In the genomic region with DNA sequence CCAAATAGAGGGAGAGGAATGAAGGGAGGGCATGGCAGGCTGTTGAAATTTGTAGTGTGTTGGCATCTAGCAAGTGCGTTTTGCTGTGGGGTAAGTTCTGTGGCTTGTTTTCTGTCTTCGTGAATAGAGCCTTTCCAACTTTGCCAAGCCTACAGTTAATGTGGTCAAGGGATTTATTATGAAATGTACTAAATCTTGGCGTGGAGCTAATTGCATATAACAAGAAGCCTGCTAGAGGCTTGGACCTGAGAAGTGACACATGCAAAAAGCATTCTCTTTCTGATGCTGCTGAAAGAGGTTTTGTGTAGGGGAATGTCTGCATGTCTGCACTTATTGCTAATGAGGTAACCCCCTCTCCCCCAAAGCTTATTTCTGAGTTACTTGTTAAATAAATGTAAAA, we compare ENCODE assay signal across 16 cellular contexts.
DNase-seq lines count a peak whose midpoint lies in the region; ATAC-seq and TF ChIP-seq lines count a peak whose summit lies in the region.
"Had no signal": no experiment of that assay in that cellular context is flagged by ENCODE, and none has a peak within 500 bp of the region (broad histone marks: within the 10 kb centered on the region; RNA-seq: fewer than 3 reads in every experiment).

No MANE protein-coding gene starts in this region.

- H3K9me3 ChIP-seq in mammary epithelial cell (replicated peaks; ENCODE audit: insufficient read depth, low read length): no peaks in the 10 kb centered on the region
- H3K9me3 ChIP-seq in gastroesophageal sphincter: peaks cover 0 to 5% (median 0%) of the 10 kb centered on the region in 3 donors
- no peaks in the 10 kb centered on the region for H3K9me3 ChIP-seq in thyroid gland
- H3K9me3 ChIP-seq in WERI-Rb-1 (ENCODE audit: severe bottlenecking): no peaks in the 10 kb centered on the region
- H3K9me3 ChIP-seq: HAP-1 had no signal

- no peak overlapping the region for H3K4me3 ChIP-seq in mammary epithelial cell (replicated peaks in 1 of 3; ENCODE audit: insufficient read depth in 1 of 3, low read depth in 2 of 3, low read length in 3 of 3)
- H3K4me3 ChIP-seq in gastroesophageal sphincter: no peak overlapping the region
- H3K4me3 ChIP-seq in thyroid gland (replicated peaks in 1 of 3): no peak overlapping the region
- no peak overlapping the region for H3K4me3 ChIP-seq in WERI-Rb-1 (ENCODE audit: low read depth, low read length)
- H3K4me3 ChIP-seq: HAP-1, heart left ventricle had no signal

- H3K27me3 ChIP-seq in mammary epithelial cell (ENCODE audit: insufficient read depth, low read length) (no peaks in the 10 kb centered on the region), gastroesophageal sphincter (no peaks in the 10 kb centered on the region), thyroid gland (no peaks in the 10 kb centered on the region), WERI-Rb-1 (ENCODE audit: insufficient read depth, low read depth, severe bottlenecking) (no peaks in the 10 kb centered on the region)
- H3K27me3 ChIP-seq: heart left ventricle had no signal

- H3K4me1 ChIP-seq in mammary epithelial cell (ENCODE audit: insufficient read depth, low read length) (peaks cover 10% of the 10 kb centered on the region), gastroesophageal sphincter (peaks cover 0 to 28% (median 0%) of the 10 kb centered on the region in 3 donors), thyroid gland (no peaks in the 10 kb centered on the region)
- H3K4me1 ChIP-seq: heart left ventricle had no signal

- peak overlapping the region; percentile 35 for H3K4me2 ChIP-seq in mammary epithelial cell (ENCODE audit: insufficient read depth, low read depth, low read length)

- ATAC-seq in gastroesophageal sphincter (peak; percentile 48), GM18520 (IDR thresholded peaks at IDR 0.05; ENCODE audit: unreplicated experiment) (no peak)
- ATAC-seq: activated naive CD4-positive, alpha-beta T cell treated with anti-CD3 and anti-CD28 coated beads, Interleukin-2, amount 50 U/mL, for 72 hours; heart left ventricle; left colon; natural killer cell had no signal

- H2AFZ ChIP-seq in mammary epithelial cell (ENCODE audit: low read depth, low read length): peak overlapping the region; percentile 51

- no peak overlapping the region for H3K9ac ChIP-seq in mammary epithelial cell (ENCODE audit: insufficient read depth, low read length)

- TF ChIP-seq CTCF in mammary epithelial cell (conservative IDR thresholded peaks at IDR 0.05 in 1 of 2, IDR thresholded peaks at IDR 0.05 in 1 of 2; ENCODE audit: extremely low read depth in 1 of 2, insufficient read depth in 1 of 2, low read depth in 1 of 2, low read length in 2 of 2): no peak
- TF ChIP-seq CTCF in gastroesophageal sphincter (IDR thresholded peaks at IDR 0.05): no peak
- no peak for TF ChIP-seq CTCF in thyroid gland (IDR thresholded peaks at IDR 0.05)
- TF ChIP-seq CTCF in WERI-Rb-1 (IDR thresholded peaks at IDR 0.05; ENCODE audit: low read depth, low read length): no peak

- no peak overlapping the region for H3K27ac ChIP-seq in mammary epithelial cell (ENCODE audit: insufficient read depth, low read depth, low read length)
- H3K27ac ChIP-seq in gastroesophageal sphincter: peak overlapping the region in 3 of 4 donors; percentile 28 to 61 (median 59)
- no peak overlapping the region for H3K27ac ChIP-seq in thyroid gland
- no peak overlapping the region for H3K27ac ChIP-seq in WERI-Rb-1
- H3K27ac ChIP-seq: heart left ventricle had no signal

- H4K20me1 ChIP-seq in mammary epithelial cell (ENCODE audit: insufficient read depth, low read length): no peaks in the 10 kb centered on the region

- no peak for TF ChIP-seq EP300 in gastroesophageal sphincter (IDR thresholded peaks at IDR 0.05)

- peak; percentile 65 for DNase-seq in HT1080 (ENCODE audit: low read depth)
- DNase-seq in mammary epithelial cell: peak; percentile 72
- peak; percentile 33 for DNase-seq in stromal cell of bone marrow (ENCODE audit: low read depth)
- no peak for DNase-seq in thyroid gland
- no peak for DNase-seq in WERI-Rb-1
- no peak for DNase-seq in activated CD4-positive, CD25-positive, alpha-beta regulatory T cell (lab: John Stamatoyannopoulos, UW)
- DNase-seq: activated B cell treated with CpG ODN at 0.5 μM for 24 hours; activated CD8-positive, alpha-beta memory T cell treated with anti-CD3 and anti-CD28 coated beads, Interleukin-2, amount 50 U/mL, for 4 hours; CD8-positive, alpha-beta memory T cell; heart left ventricle; left colon; natural killer cell had no signal

- in situ Hi-C loops in mammary epithelial cell (cut with MboI; ENCODE audit: low sequenced_read_pairs in 2 of 2): no loop called here

- no TSS peak for BruUV-seq in mammary epithelial cell (replicated peaks; lab: Mats Ljungman, UMichigan)

- CTCF ChIA-PET in mammary epithelial cell (lab: Charles Lee; ENCODE audit: low non-redundant PET): no interaction called here

- dilution Hi-C loops in mammary epithelial cell (cut with HindIII; ENCODE audit: low sequenced_read_pairs): no loop called here

- H3K36me3 ChIP-seq in mammary epithelial cell (ENCODE audit: insufficient read depth, low read length): no peaks in the 10 kb centered on the region
- H3K36me3 ChIP-seq in gastroesophageal sphincter: no peaks in the 10 kb centered on the region
- H3K36me3 ChIP-seq in thyroid gland: no peaks in the 10 kb centered on the region
- H3K36me3 ChIP-seq in WERI-Rb-1: no peaks in the 10 kb centered on the region
- H3K36me3 ChIP-seq: HAP-1, heart left ventricle had no signal

- no peak for TF ChIP-seq POLR2A in gastroesophageal sphincter (IDR thresholded peaks at IDR 0.05)
- no peak for TF ChIP-seq POLR2A in thyroid gland (IDR thresholded peaks at IDR 0.05)

- H3K79me2 ChIP-seq in mammary epithelial cell (ENCODE audit: insufficient read depth, low read length): no peaks in the 10 kb centered on the region

- intact Hi-C loops in mammary epithelial cell (cut with micrococcal nuclease): loop anchor here (10.0 kb wide), 1 partner anchor 135 kb away; the partner anchor contains the start of gene BMPR1B
- intact Hi-C loops in thyroid gland (cut with DNase I): no loop called here

- 0% methylated on average over 3 of the region's 3 CpGs for WGBS in mammary epithelial cell (ENCODE audit: low coverage, missing lambda C conversion rate)
- 19 to 38% methylated on average over 3 of the region's 3 CpGs for WGBS in gastroesophageal sphincter (ENCODE audit: low coverage in 1 of 2), 2 donors
- WGBS in thyroid gland, 2 donors: 55 to 66% methylated on average over 3 of the region's 3 CpGs

Comparison
In these comparisons a context has a peak if more than half of its experiments do, and no peak if none do; other contexts are left out.
1. DNase-seq: peak in HT1080 (single experiment), mammary epithelial cell (single experiment) and stromal cell of bone marrow (single experiment); none in thyroid gland (0 of 2), WERI-Rb-1 (single experiment) and activated CD4-positive, CD25-positive, alpha-beta regulatory T cell (0 of 4).
2. H3K27ac ChIP-seq: peak in gastroesophageal sphincter (3 of 4); none in mammary epithelial cell (single experiment), thyroid gland (0 of 3) and WERI-Rb-1 (single experiment).